ENCODE assay signal across 14 cellular contexts in genomic region chr9:114413909-114414308, GRCh38. TPM values are rescaled to one million over a fixed set of nuclear protein-coding genes. Genes with fewer than 3 reads are reported as not detected.
A peak's percentile ranks its signal among the peaks of the same experiment; 100 is the strongest.
DNase-seq lines count a peak whose midpoint lies in the region; TF ChIP-seq lines count a peak whose summit lies in the region.
"Had no signal": no experiment of that assay in that cellular context is flagged by ENCODE, and none has a peak within 500 bp of the region (broad histone marks: within the 10 kb centered on the region; RNA-seq: fewer than 3 reads in every experiment).

No MANE protein-coding gene starts in this region.

- peaks cover 31% of the 10 kb centered on the region for H3K4me1 Mint-ChIP-seq in nephron progenitor cell
- H3K4me1 Mint-ChIP-seq in activated naive CD4-positive, alpha-beta T cell treated with anti-CD3 and anti-CD28 coated beads, Interleukin-2, amount 10 ng/mL, durations not matched to agents 7 days and 5 days, result peaks cover 16% of the 10 kb centered on the region

- intact Hi-C loops in left ventricle myocardium inferior (cut with micrococcal nuclease), result no loop called here

- H3K27me3 ChIP-seq in BJ (ENCODE audit: control insufficient read depth, insufficient read depth, low read length) (no peaks in the 10 kb centered on the region), left ventricle myocardium inferior (ENCODE audit: low read depth) (peaks cover 18% of the 10 kb centered on the region)
- H3K27me3 ChIP-seq: right lobe of liver had no signal

- H3K27ac Mint-ChIP-seq in nephron progenitor cell, result peak overlapping the region; percentile 93
- no peak overlapping the region for H3K27ac Mint-ChIP-seq in activated naive CD4-positive, alpha-beta T cell treated with anti-CD3 and anti-CD28 coated beads, Interleukin-2, amount 10 ng/mL, durations not matched to agents 7 days and 5 days

- H3K9me3 Mint-ChIP-seq in nephron progenitor cell, result no peaks in the 10 kb centered on the region
- H3K9me3 Mint-ChIP-seq in activated naive CD4-positive, alpha-beta T cell treated with anti-CD3 and anti-CD28 coated beads, Interleukin-2, amount 10 ng/mL, durations not matched to agents 7 days and 5 days, result no peaks in the 10 kb centered on the region

- DNase-seq in BJ (ENCODE audit: low read depth) (peak; percentile 35), LHCN-M2 (ENCODE audit: low read depth) (peak; percentile 67), dedifferentiated amniotic fluid mesenchymal stem cell (ENCODE audit: extremely low spot score) (peak; percentile 16), nephron progenitor cell (no peak), NCI-H2107 treated with DMSO at 0.1 percent for 48 hours (lab: John Stamatoyannopoulos, UW; ENCODE audit: unreplicated experiment) (no peak), Kasumi-1 (lab: John Stamatoyannopoulos, UW) (no peak), left ventricle myocardium inferior (no peak)
- DNase-seq in activated naive CD4-positive, alpha-beta T cell treated with anti-CD3 and anti-CD28 coated beads, Interleukin-2, amount 10 ng/mL, durations not matched to agents 7 days and 5 days, result no peak
- DNase-seq: ACHN, NCI-H2171, right lobe of liver, SW 1271, trophoblast cell had no signal

- peaks cover 7% of the 10 kb centered on the region for H3K27me3 Mint-ChIP-seq in nephron progenitor cell (ENCODE audit: low read depth, poor library complexity)
- peaks cover 13% of the 10 kb centered on the region for H3K27me3 Mint-ChIP-seq in activated naive CD4-positive, alpha-beta T cell treated with anti-CD3 and anti-CD28 coated beads, Interleukin-2, amount 10 ng/mL, durations not matched to agents 7 days and 5 days

- peaks cover 10% of the 10 kb centered on the region for H3K36me3 Mint-ChIP-seq in nephron progenitor cell (ENCODE audit: low read depth)
- H3K36me3 Mint-ChIP-seq in activated naive CD4-positive, alpha-beta T cell treated with anti-CD3 and anti-CD28 coated beads, Interleukin-2, amount 10 ng/mL, durations not matched to agents 7 days and 5 days, result no peaks in the 10 kb centered on the region

- H3K4me3 Mint-ChIP-seq in nephron progenitor cell, result no peak overlapping the region
- no peak overlapping the region for H3K4me3 Mint-ChIP-seq in activated naive CD4-positive, alpha-beta T cell treated with anti-CD3 and anti-CD28 coated beads, Interleukin-2, amount 10 ng/mL, durations not matched to agents 7 days and 5 days

- POLR2A ChIA-PET in BJ (lab: Charles Lee), result no interaction called here

- TF ChIP-seq CTCF in BJ (IDR thresholded peaks at IDR 0.05; ENCODE audit: insufficient read depth, low read depth, low read length) (no peak), nephron progenitor cell (IDR thresholded peaks at IDR 0.05) (no peak), left ventricle myocardium inferior (IDR thresholded peaks at IDR 0.05; ENCODE audit: borderline replicate concordance) (no peak)

- no peak overlapping the region for H3K27ac ChIP-seq in left ventricle myocardium inferior (replicated peaks)
- H3K27ac ChIP-seq: HL-60, right lobe of liver had no signal

- no peaks in the 10 kb centered on the region for H3K9me3 ChIP-seq in left ventricle myocardium inferior (replicated peaks)
- H3K9me3 ChIP-seq: right lobe of liver had no signal

- no peaks in the 10 kb centered on the region for H3K4me1 ChIP-seq in left ventricle myocardium inferior
- H3K4me1 ChIP-seq: right lobe of liver had no signal

- H3K36me3 ChIP-seq in BJ (ENCODE audit: control insufficient read depth, insufficient read depth, low read length) (no peaks in the 10 kb centered on the region), left ventricle myocardium inferior (no peaks in the 10 kb centered on the region)
- H3K36me3 ChIP-seq: right lobe of liver had no signal

- no peak overlapping the region for H3K4me3 ChIP-seq in BJ (ENCODE audit: low read depth, low read length)
- H3K4me3 ChIP-seq in left ventricle myocardium inferior, result no peak overlapping the region
- H3K4me3 ChIP-seq: right lobe of liver had no signal

- CTCF ChIA-PET in BJ (lab: Yijun Ruan, JAX), result interaction anchor here (1.0 to 5.0 kb wide), 5 partner anchors 9 to 249 kb away, joined by 3 to 45 read pairs (median 6); no protein-coding TSS in a partner anchor
- CTCF ChIA-PET in activated naive CD4-positive, alpha-beta T cell treated with anti-CD3 and anti-CD28 coated beads, Interleukin-2, amount 10 ng/mL, durations not matched to agents 7 days and 5 days (lab: Charles Lee), result interaction anchor here (1.3 to 5.1 kb wide), 4 partner anchors 8 to 239 kb away, joined by 3 to 17 read pairs (median 10); no protein-coding TSS in a partner anchor

RNA-seq across cellular contexts. Expression of gene AKNA, which starts 26.1 kb away (rescaled TPM):
- polyA plus RNA-seq in BJ (2011; rRNA removed), result 6.3 and 11.8 TPM in 2 replicates
- polyA minus RNA-seq in BJ (2011; rRNA and poly(A)+ RNA removed), result 13.4 and 13.6 TPM in 2 replicates
- 3.3 and 3.7 TPM in 2 replicates for total RNA-seq in LHCN-M2 (2014; rRNA removed)
- 3.2 TPM for polyA plus RNA-seq in LHCN-M2 (2012)
- 6.3 TPM for total RNA-seq in left ventricle myocardium inferior

Comparison
In these comparisons a context has a peak if more than half of its experiments do, and no peak if none do; other contexts are left out.
1. DNase-seq: peak in BJ (single experiment), LHCN-M2 (single experiment) and dedifferentiated amniotic fluid mesenchymal stem cell (single experiment); none in nephron progenitor cell (single experiment), activated naive CD4-positive, alpha-beta T cell treated with anti-CD3 and anti-CD28 coated beads, Interleukin-2, amount 10 ng/mL, durations not matched to agents 7 days and 5 days (single experiment), NCI-H2107 treated with DMSO at 0.1 percent for 48 hours (single experiment), Kasumi-1 (0 of 2) and left ventricle myocardium inferior (single experiment).